ENCODE assay signal across 25 cellular contexts in genomic region chr12:132267873-132268272, GRCh38.
"Had no signal": no experiment of that assay in that cellular context is flagged by ENCODE, and none has a peak within 500 bp of the region (broad histone marks: within the 10 kb centered on the region; RNA-seq: fewer than 3 reads in every experiment).

No MANE protein-coding gene starts in this region.

- H3K27ac ChIP-seq: left ventricle myocardium inferior, neutrophil, parathyroid adenoma, psoas muscle, tibial nerve, upper lobe of left lung had no signal

- H3K4me3 Mint-ChIP-seq: immature natural killer cell; naive thymus-derived CD8-positive, alpha-beta T cell; nephron; neural crest cell; stimulated activated memory B cell treated with anti-CD40 and anti-IgM and Interleukin-4, amounts not matched to agents 10 μg/mL and 1 μg/mL and 100 μg/mL, for 72 hours; stimulated activated naive CD8-positive, alpha-beta T cell treated with anti-CD3 and anti-CD28 coated beads, Interleukin-15, amount 100 ng/mL, for 72 hours had no signal

- H3K27ac Mint-ChIP-seq: immature natural killer cell; naive thymus-derived CD8-positive, alpha-beta T cell; nephron; stimulated activated memory B cell treated with anti-CD40 and anti-IgM and Interleukin-4, amounts not matched to agents 10 μg/mL and 1 μg/mL and 100 μg/mL, for 72 hours; stimulated activated naive CD8-positive, alpha-beta T cell treated with anti-CD3 and anti-CD28 coated beads, Interleukin-15, amount 100 ng/mL, for 72 hours had no signal

- H3K79me2 ChIP-seq: parathyroid adenoma had no signal

- H3K36me3 ChIP-seq: left ventricle myocardium inferior, neutrophil, tibial nerve, upper lobe of left lung had no signal

- FAIRE-seq: islet of Langerhans, kidney had no signal

- ATAC-seq: mucosa of descending colon; naive thymus-derived CD8-positive, alpha-beta T cell; psoas muscle; stimulated activated memory B cell treated with anti-CD40 and anti-IgM and Interleukin-4, amounts not matched to agents 10 μg/mL and 1 μg/mL and 100 μg/mL, for 72 hours; stimulated activated naive CD8-positive, alpha-beta T cell treated with anti-CD3 and anti-CD28 coated beads, Interleukin-15, amount 100 ng/mL, for 72 hours had no signal

- H3K4me2 ChIP-seq: smooth muscle cell had no signal

- H3K9me3 ChIP-seq: left ventricle myocardium inferior, mucosa of descending colon, neutrophil, psoas muscle, tibial nerve, upper lobe of left lung had no signal

- H3K27me3 ChIP-seq: neutrophil, upper lobe of left lung had no signal

- H3K4me1 ChIP-seq: left ventricle myocardium inferior, parathyroid adenoma, psoas muscle, upper lobe of left lung had no signal

- H3K9ac ChIP-seq: parathyroid adenoma had no signal

- H3K4me1 Mint-ChIP-seq: immature natural killer cell; neural crest cell; stimulated activated memory B cell treated with anti-CD40 and anti-IgM and Interleukin-4, amounts not matched to agents 10 μg/mL and 1 μg/mL and 100 μg/mL, for 72 hours; stimulated activated naive CD8-positive, alpha-beta T cell treated with anti-CD3 and anti-CD28 coated beads, Interleukin-15, amount 100 ng/mL, for 72 hours had no signal

- H3K36me3 Mint-ChIP-seq: immature natural killer cell; naive thymus-derived CD8-positive, alpha-beta T cell; stimulated activated memory B cell treated with anti-CD40 and anti-IgM and Interleukin-4, amounts not matched to agents 10 μg/mL and 1 μg/mL and 100 μg/mL, for 72 hours had no signal

- H3K9me3 Mint-ChIP-seq: naive thymus-derived CD8-positive, alpha-beta T cell; nephron; neural crest cell; stimulated activated memory B cell treated with anti-CD40 and anti-IgM and Interleukin-4, amounts not matched to agents 10 μg/mL and 1 μg/mL and 100 μg/mL, for 72 hours; stimulated activated naive CD8-positive, alpha-beta T cell treated with anti-CD3 and anti-CD28 coated beads, Interleukin-15, amount 100 ng/mL, for 72 hours had no signal

- DNase-seq: hypothalamus; immature natural killer cell; kidney; left ventricle myocardium inferior; midbrain; mucosa of descending colon; naive thymus-derived CD8-positive, alpha-beta T cell; occipital lobe; psoas muscle; stimulated activated CD4-positive, alpha-beta T cell treated with anti-CD3 and anti-CD28 coated beads, Interleukin-1b, Interleukin-23, amount 100 ng/mL, for 48 hours; stimulated activated CD4-positive, alpha-beta T cell treated with anti-CD3 and anti-CD28 coated beads, Interleukin-2, amount 100 ng/mL, for 48 hours; stimulated activated CD4-positive, alpha-beta T cell treated with anti-CD3 and anti-CD28 coated beads, Interleukin-4, amount 100 ng/mL, for 4 hours; stimulated activated CD8-positive, alpha-beta memory T cell treated with anti-CD3 and anti-CD28 coated beads, Interleukin-4, amount 100 ng/mL, for 48 hours; stimulated activated naive CD4-positive, alpha-beta T cell treated with Interleukin-2 at 50 U/mL for 16 hours; stimulated activated naive CD8-positive, alpha-beta T cell treated with anti-CD3 and anti-CD28 coated beads, Interleukin-15, amount 100 ng/mL, for 72 hours had no signal

- H3K4me3 ChIP-seq: left ventricle myocardium inferior, lung, mucosa of descending colon, psoas muscle, smooth muscle cell, tibial nerve, upper lobe of left lung had no signal

- H2AFZ ChIP-seq: parathyroid adenoma had no signal
